Comparison of ENCODE assay signal across 2 cellular contexts in the genomic region with DNA sequence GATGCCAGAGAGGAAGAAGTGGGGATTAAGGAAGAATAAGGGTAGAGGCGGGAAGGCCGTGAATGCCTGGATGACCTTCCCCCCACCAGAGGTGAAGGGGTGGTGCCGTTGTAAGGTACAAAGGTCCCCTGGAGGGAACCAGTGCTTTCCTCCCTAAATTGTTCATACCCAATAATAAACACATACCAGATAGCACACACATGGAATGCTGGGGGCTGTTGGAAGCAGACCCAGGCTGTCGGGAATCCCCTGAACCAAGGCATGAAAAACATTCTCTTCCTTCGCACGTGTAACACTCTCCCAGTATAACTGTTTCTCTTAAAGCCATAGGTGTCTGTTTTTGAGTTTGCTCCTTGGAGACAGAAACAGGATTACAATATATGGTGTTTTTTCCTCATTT.
TF ChIP-seq lines count a peak whose summit lies in the region.

No MANE protein-coding gene starts in this region.

TF ChIP-seq in liver, 16 proteins besides CTCF, POLR2A, EP300 and RAD21 (continued from another document):
- TF ChIP-seq FOXA1 (IDR thresholded peaks at IDR 0.05) = no peak
- TF ChIP-seq, protein P1, sequence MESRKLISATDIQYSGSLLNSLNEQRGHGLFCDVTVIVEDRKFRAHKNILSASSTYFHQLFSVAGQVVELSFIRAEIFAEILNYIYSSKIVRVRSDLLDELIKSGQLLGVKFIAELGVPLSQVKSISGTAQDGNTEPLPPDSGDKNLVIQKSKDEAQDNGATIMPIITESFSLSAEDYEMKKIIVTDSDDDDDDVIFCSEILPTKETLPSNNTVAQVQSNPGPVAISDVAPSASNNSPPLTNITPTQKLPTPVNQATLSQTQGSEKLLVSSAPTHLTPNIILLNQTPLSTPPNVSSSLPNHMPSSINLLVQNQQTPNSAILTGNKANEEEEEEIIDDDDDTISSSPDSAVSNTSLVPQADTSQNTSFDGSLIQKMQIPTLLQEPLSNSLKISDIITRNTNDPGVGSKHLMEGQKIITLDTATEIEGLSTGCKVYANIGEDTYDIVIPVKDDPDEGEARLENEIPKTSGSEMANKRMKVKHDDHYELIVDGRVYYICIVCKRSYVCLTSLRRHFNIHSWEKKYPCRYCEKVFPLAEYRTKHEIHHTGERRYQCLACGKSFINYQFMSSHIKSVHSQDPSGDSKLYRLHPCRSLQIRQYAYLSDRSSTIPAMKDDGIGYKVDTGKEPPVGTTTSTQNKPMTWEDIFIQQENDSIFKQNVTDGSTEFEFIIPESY (IDR thresholded peaks at IDR 0.05) = no peak
- TF ChIP-seq, protein P2, sequence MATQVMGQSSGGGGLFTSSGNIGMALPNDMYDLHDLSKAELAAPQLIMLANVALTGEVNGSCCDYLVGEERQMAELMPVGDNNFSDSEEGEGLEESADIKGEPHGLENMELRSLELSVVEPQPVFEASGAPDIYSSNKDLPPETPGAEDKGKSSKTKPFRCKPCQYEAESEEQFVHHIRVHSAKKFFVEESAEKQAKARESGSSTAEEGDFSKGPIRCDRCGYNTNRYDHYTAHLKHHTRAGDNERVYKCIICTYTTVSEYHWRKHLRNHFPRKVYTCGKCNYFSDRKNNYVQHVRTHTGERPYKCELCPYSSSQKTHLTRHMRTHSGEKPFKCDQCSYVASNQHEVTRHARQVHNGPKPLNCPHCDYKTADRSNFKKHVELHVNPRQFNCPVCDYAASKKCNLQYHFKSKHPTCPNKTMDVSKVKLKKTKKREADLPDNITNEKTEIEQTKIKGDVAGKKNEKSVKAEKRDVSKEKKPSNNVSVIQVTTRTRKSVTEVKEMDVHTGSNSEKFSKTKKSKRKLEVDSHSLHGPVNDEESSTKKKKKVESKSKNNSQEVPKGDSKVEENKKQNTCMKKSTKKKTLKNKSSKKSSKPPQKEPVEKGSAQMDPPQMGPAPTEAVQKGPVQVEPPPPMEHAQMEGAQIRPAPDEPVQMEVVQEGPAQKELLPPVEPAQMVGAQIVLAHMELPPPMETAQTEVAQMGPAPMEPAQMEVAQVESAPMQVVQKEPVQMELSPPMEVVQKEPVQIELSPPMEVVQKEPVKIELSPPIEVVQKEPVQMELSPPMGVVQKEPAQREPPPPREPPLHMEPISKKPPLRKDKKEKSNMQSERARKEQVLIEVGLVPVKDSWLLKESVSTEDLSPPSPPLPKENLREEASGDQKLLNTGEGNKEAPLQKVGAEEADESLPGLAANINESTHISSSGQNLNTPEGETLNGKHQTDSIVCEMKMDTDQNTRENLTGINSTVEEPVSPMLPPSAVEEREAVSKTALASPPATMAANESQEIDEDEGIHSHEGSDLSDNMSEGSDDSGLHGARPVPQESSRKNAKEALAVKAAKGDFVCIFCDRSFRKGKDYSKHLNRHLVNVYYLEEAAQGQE (IDR thresholded peaks at IDR 0.05) = no peak

TF ChIP-seq in HepG2, 621 proteins besides CTCF, POLR2A, EP300 and RAD21 (continued from another document):
- TF ChIP-seq NFE2L1 (CRISPR knock-in tag; IDR thresholded peaks at IDR 0.05; ENCODE audit: borderline replicate concordance) (no peak), ZIK1 (CRISPR knock-in tag; IDR thresholded peaks at IDR 0.05; ENCODE audit: borderline replicate concordance, low read depth) (no peak), ZNF709 (CRISPR knock-in tag; IDR thresholded peaks at IDR 0.05) (no peak), SIX1 (CRISPR knock-in tag; IDR thresholded peaks at IDR 0.05; ENCODE audit: borderline replicate concordance) (no peak), ZBTB7A (CRISPR knock-in tag; IDR thresholded peaks at IDR 0.05) (no peak)
